Comparison of ENCODE assay signal across 8 cellular contexts in the genomic region with DNA sequence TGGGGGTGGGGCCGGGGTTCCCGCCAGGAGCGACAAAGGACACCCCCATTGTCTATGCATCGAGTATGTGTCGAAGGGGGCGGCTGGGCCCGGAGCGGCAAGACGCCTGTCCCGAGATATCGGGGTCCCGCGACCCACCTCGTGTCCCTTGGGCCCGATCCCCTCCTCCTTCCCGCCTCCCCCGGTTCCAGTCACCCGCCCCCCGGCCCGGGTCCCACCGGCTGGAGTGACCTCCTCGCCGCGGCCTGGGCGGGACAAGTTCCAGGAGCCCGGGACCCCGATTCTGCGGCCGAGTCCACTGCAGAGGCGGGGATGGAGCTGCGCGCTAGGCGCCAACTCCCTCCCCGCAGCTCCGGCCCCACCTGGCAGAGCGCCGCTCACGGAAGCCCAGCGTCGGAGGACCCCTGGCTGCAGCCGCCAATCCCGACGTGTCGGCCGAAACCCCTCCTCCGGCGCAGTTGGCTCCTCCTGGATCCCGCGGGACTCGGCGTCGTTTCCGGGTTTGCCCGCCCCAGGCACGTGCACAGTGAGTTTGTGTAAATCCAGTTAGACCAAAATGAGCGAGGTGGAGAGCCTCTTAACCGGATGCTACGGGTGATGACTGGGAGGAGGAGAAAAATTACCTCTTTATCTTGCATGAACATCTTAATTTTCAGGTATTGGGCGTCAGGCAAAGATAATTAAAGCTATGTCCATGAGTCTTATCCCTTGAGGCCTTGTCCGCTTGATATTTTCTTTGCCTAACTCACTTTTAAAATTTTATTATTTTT. TPM values are rescaled to one million over a fixed set of nuclear protein-coding genes. Genes with fewer than 3 reads are reported as not detected.
DNase-seq lines count a peak whose midpoint lies in the region; ATAC-seq and TF ChIP-seq lines count a peak whose summit lies in the region.

A gene (minus strand): TSS at position 434 of the 770 bp plus-strand sequence. CDS start 493 bp downstream, outside the sequence.

- peaks cover 9% of the 10 kb centered on the region for H3K4me1 Mint-ChIP-seq in Calu3 (ENCODE audit: low read depth, unreplicated experiment)

- peak within 1 kb of the TSS; percentile 70 for H3K4me3 ChIP-seq in retinal pigment epithelial cell (ENCODE audit: low read length)

- H3K27me3 Mint-ChIP-seq in Calu3 (ENCODE audit: unreplicated experiment) = no peaks in the 10 kb centered on the region

- H3K27ac Mint-ChIP-seq in Calu3 (ENCODE audit: unreplicated experiment) = peak within 1 kb of the TSS; percentile 91

- DNase-seq in Calu3 (peak; percentile 98), NCI-H146 treated with DMSO at 0.1 percent for 48 hours (lab: John Stamatoyannopoulos, UW; ENCODE audit: unreplicated experiment) (peak; percentile 96), T1000 (lab: John Stamatoyannopoulos, UW) (peak; percentile 86), astrocyte of the hippocampus (ENCODE audit: low read depth, low spot score) (peak; percentile 94), hippocampal formation (lab: John Stamatoyannopoulos, UW) (peak; percentile 58 to 62), retinal pigment epithelial cell (ENCODE audit: low read depth) (peak; percentile 66)

- H3K4me3 Mint-ChIP-seq in Calu3 (ENCODE audit: low read depth, unreplicated experiment) = peak within 1 kb of the TSS; percentile 80

- peak; percentile 50 for ATAC-seq in GM21825 (IDR thresholded peaks at IDR 0.05; ENCODE audit: unreplicated experiment)
- no peak for ATAC-seq in HG03045 (IDR thresholded peaks at IDR 0.05; ENCODE audit: unreplicated experiment)

- CTCF ChIA-PET in Calu3 (lab: Charles Lee) = no interaction called here

- BruUV-seq in Calu3 (replicated peaks; lab: Mats Ljungman, UMichigan) = no TSS peak

- peaks cover 67% of the 10 kb centered on the region for H3K36me3 Mint-ChIP-seq in Calu3 (ENCODE audit: insufficient read depth, unreplicated experiment)

- intact Hi-C loops in Calu3 (cut with micrococcal nuclease; ENCODE audit: unreplicated experiment) = no loop called here

- TF ChIP-seq CTCF in Calu3 (IDR thresholded peaks at IDR 0.05; ENCODE audit: unreplicated experiment) (no peak), retinal pigment epithelial cell (conservative IDR thresholded peaks at IDR 0.05; ENCODE audit: low read depth, low read length) (no peak)

- no peaks in the 10 kb centered on the region for H3K9me3 Mint-ChIP-seq in Calu3 (ENCODE audit: low read depth, unreplicated experiment)

RNA-seq across cellular contexts. Expression of the gene that starts here (rescaled TPM):
- 101 and 118 TPM in 2 replicates for total RNA-seq in Calu3 (2022)
